ENCODE assay signal across 18 cellular contexts in the genomic region with DNA sequence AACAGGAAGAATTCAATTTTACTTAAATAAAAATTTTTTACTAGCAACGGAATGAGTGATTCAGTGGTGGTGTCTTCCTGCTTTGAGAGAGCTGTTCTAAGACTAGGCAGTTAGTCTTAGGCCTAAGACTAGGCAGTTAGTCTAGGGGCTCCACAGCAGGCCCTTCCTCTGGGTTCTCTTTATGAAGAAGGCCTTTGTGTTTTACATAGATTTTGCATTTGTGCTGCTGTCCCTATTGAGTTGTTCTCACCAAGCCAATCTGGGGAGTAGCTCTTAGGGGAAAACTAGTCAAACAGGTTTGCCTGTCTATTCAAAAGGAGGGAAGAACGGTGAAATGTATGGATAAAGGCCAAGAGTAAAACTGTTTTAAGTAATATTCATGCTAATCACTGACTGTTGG. TPM values are rescaled to one million over a fixed set of nuclear protein-coding genes. Genes with fewer than 3 reads are reported as not detected.
DNase-seq lines count a peak whose midpoint lies in the region; ATAC-seq lines count a peak whose summit lies in the region.
"Had no signal": no experiment of that assay in that cellular context is flagged by ENCODE, and none has a peak within 500 bp of the region (broad histone marks: within the 10 kb centered on the region; RNA-seq: fewer than 3 reads in every experiment).

No MANE protein-coding gene starts in this region.

- DNase-seq in COLO668 (lab: John Stamatoyannopoulos, UW; ENCODE audit: unreplicated experiment) (peak; percentile 21), LoVo (ENCODE audit: low spot score) (peak; percentile 73), NCI-H748 (lab: John Stamatoyannopoulos, UW; ENCODE audit: unreplicated experiment) (peak; percentile 97), iPS DF 19.7 (ENCODE audit: low read depth, low spot score) (peak; percentile 81), NCI-H1436 (lab: John Stamatoyannopoulos, UW) (no peak), ureter (ENCODE audit: low spot score) (no peak)
- DNase-seq in activated T-cell treated with anti-CD3 and anti-CD28 coated beads, Interleukin-2, amount 50 U/mL, for 72 hours, result no peak
- DNase-seq: activated CD4-positive, CD25-positive, alpha-beta regulatory T cell; activated naive CD4-positive, alpha-beta T cell treated with anti-CD3 and anti-CD28 coated beads, Interleukin-2, amount 50 U/mL, for 16 hours; CD4-positive, alpha-beta T cell; GDM1; NCI-H446 treated with DMSO at 0.1 percent for 48 hours; retina; testis had no signal

- no peaks in the 10 kb centered on the region for H3K9me3 Mint-ChIP-seq in activated T-cell treated with anti-CD3 and anti-CD28 coated beads, Interleukin-2, amount 50 U/mL, for 72 hours
- H3K9me3 Mint-ChIP-seq: brain; CD4-positive, alpha-beta T cell had no signal

- no peaks in the 10 kb centered on the region for H3K4me1 Mint-ChIP-seq in activated T-cell treated with anti-CD3 and anti-CD28 coated beads, Interleukin-2, amount 50 U/mL, for 72 hours (ENCODE audit: low read depth)
- H3K4me1 Mint-ChIP-seq: brain had no signal

- no peaks in the 10 kb centered on the region for H3K27me3 Mint-ChIP-seq in activated T-cell treated with anti-CD3 and anti-CD28 coated beads, Interleukin-2, amount 50 U/mL, for 72 hours (ENCODE audit: low read depth)
- H3K27me3 Mint-ChIP-seq: CD4-positive, alpha-beta T cell had no signal

- H3K36me3 Mint-ChIP-seq in activated T-cell treated with anti-CD3 and anti-CD28 coated beads, Interleukin-2, amount 50 U/mL, for 72 hours (ENCODE audit: insufficient read depth in 2 of 2), result no peaks in the 10 kb centered on the region
- H3K36me3 Mint-ChIP-seq: brain had no signal

- no peak for ATAC-seq in activated T-cell treated with anti-CD3 and anti-CD28 coated beads, Interleukin-2, amount 50 U/mL, for 72 hours (replicated peaks in 1 of 2)
- ATAC-seq in GM18907 (IDR thresholded peaks at IDR 0.05; ENCODE audit: unreplicated experiment), result no peak

- no peak overlapping the region for H3K27ac Mint-ChIP-seq in activated T-cell treated with anti-CD3 and anti-CD28 coated beads, Interleukin-2, amount 50 U/mL, for 72 hours
- H3K27ac Mint-ChIP-seq: brain; CD4-positive, alpha-beta T cell had no signal

- no peak overlapping the region for H3K4me3 Mint-ChIP-seq in activated T-cell treated with anti-CD3 and anti-CD28 coated beads, Interleukin-2, amount 50 U/mL, for 72 hours
- H3K4me3 Mint-ChIP-seq: brain; CD4-positive, alpha-beta T cell had no signal

RNA-seq across cellular contexts. Expression of gene UGT8, which starts 7.6 kb away (rescaled TPM):
- total RNA-seq in ureter, result 2.2 TPM
- under 1 TPM; 0.22 to 0.74 TPM for total RNA-seq in activated T-cell treated with anti-CD3 and anti-CD28 coated beads, Interleukin-2, amount 50 U/mL, for 72 hours
- total RNA-seq: lung microvascular endothelial cell; T-helper 1 cell treated with Interleukin-12 subunit alpha and Interleukin-12 subunit beta and Interleukin-4 antibody, amounts not matched to agents 30 ng/mL and 1 ng/mL, for 36 hours had no signal

Comparison
In these comparisons a context has a peak if more than half of its experiments do, and no peak if none do; other contexts are left out.
1. DNase-seq: peak in COLO668 (single experiment), LoVo (single experiment), NCI-H748 (single experiment) and iPS DF 19.7 (single experiment); none in NCI-H1436 (single experiment), ureter (single experiment) and activated T-cell treated with anti-CD3 and anti-CD28 coated beads, Interleukin-2, amount 50 U/mL, for 72 hours (0 of 2).